ENCODE assay signal across 17 cellular contexts in the genomic region with DNA sequence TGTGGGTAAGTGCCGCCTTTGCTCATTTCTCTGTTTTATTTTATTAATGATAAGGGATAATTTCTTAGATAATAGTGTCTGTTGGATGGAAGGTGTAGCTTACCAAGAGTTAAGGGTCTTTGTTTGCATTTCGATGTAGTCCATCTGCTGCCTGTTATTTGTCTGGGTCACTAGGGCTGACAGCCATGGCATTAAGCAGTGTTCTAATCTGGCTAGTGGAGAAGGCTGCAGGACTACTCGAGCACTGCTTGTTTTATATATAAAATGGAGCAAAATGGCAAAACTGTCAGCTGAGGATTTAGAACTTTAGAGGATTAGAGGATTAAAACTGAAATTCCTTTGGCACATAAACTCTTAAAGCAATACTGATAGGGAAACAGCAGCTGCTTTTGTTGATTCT.
"Had no signal": no experiment of that assay in that cellular context is flagged by ENCODE, and none has a peak within 500 bp of the region (broad histone marks: within the 10 kb centered on the region; RNA-seq: fewer than 3 reads in every experiment).

No MANE protein-coding gene starts in this region.

- H3K27me3 ChIP-seq: esophagus squamous epithelium, foreskin keratinocyte, sigmoid colon had no signal

- DNase-seq: esophagus squamous epithelium; foreskin keratinocyte; immature natural killer cell; left ventricle myocardium superior; mesenchymal stem cell; midbrain; psoas muscle; retina; sigmoid colon; stimulated activated CD4-positive, alpha-beta T cell treated with anti-CD3 and anti-CD28 coated beads, Interleukin-12 subunit alpha, Interleukin-12 subunit beta, amount 100 ng/mL, for 4 hours; stimulated activated CD4-positive, alpha-beta T cell treated with anti-CD3 and anti-CD28 coated beads, Interleukin-2, amount 100 ng/mL, for 48 hours; stimulated activated naive CD4-positive, alpha-beta T cell treated with Interleukin-2 at 50 U/mL for 16 hours; trophoblast cell had no signal

- H3K4me3 ChIP-seq: esophagus squamous epithelium, lung, psoas muscle, sigmoid colon, skin epidermis had no signal

- H3K4me1 ChIP-seq: esophagus squamous epithelium, foreskin keratinocyte, psoas muscle had no signal

- H3K27me3 Mint-ChIP-seq: dendritic cell treated with granulocyte-macrophage colony-stimulating factor and Interleukin-4, amounts not matched to agents 40 ng/mL and 50 ng/mL, for 4 days had no signal

- H3K36me3 ChIP-seq: esophagus squamous epithelium had no signal

- H3K9me3 ChIP-seq: esophagus squamous epithelium, psoas muscle, sigmoid colon had no signal

- H3K4me3 Mint-ChIP-seq: dendritic cell treated with granulocyte-macrophage colony-stimulating factor and Interleukin-4, amounts not matched to agents 40 ng/mL and 50 ng/mL, for 4 days; immature natural killer cell; natural killer cell treated with Interleukin-12 subunit alpha and Interleukin-12 subunit beta and Interleukin-15 and Interleukin-18, amount 100 ng/mL, for 72 hours had no signal

- H3K9me3 Mint-ChIP-seq: dendritic cell treated with granulocyte-macrophage colony-stimulating factor and Interleukin-4, amounts not matched to agents 40 ng/mL and 50 ng/mL, for 4 days; immature natural killer cell; natural killer cell treated with Interleukin-12 subunit alpha and Interleukin-12 subunit beta and Interleukin-15 and Interleukin-18, amount 100 ng/mL, for 72 hours had no signal

- ATAC-seq: foreskin keratinocyte; left ventricle myocardium superior; natural killer cell treated with Interleukin-12 subunit alpha and Interleukin-12 subunit beta and Interleukin-15 and Interleukin-18, amount 100 ng/mL, for 72 hours; psoas muscle had no signal

- H3K36me3 Mint-ChIP-seq: immature natural killer cell; natural killer cell treated with Interleukin-12 subunit alpha and Interleukin-12 subunit beta and Interleukin-15 and Interleukin-18, amount 100 ng/mL, for 72 hours had no signal

- H3K4me1 Mint-ChIP-seq: immature natural killer cell had no signal

- H3K27ac ChIP-seq: esophagus squamous epithelium, foreskin keratinocyte, psoas muscle, sigmoid colon, skin epidermis had no signal

- H3K27ac Mint-ChIP-seq: dendritic cell treated with granulocyte-macrophage colony-stimulating factor and Interleukin-4, amounts not matched to agents 40 ng/mL and 50 ng/mL, for 4 days; immature natural killer cell; natural killer cell treated with Interleukin-12 subunit alpha and Interleukin-12 subunit beta and Interleukin-15 and Interleukin-18, amount 100 ng/mL, for 72 hours had no signal
